In the genomic region with DNA sequence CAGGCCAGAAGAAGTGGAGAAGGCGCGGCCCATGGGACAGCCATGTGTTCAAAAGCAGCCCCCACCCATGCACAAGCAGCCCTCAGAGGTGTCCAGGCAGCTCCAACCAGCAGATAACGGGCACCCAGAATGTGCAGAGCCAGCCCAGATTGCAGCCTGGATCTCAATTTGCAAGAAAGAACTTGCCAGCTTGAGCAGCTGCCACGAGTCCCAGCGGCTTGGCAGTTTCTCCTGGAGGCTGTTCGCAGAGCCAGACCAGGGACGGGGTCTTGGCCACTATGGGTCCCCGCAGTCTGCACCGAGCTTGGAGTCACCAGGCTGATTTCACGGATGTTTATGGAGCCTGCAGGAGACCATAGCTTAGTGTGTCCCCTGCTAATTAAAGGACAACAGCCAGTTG, we compare ENCODE assay signal across 7 cellular contexts.
A peak's percentile ranks its signal among the peaks of the same experiment; 100 is the strongest.
DNase-seq lines count a peak whose midpoint lies in the region; FAIRE-seq and TF ChIP-seq lines count a peak whose summit lies in the region.
"Not testable (repeated sequence)": the region's sequence is repeated elsewhere in the genome, so short reads cannot be mapped to it uniquely, and the experiment has no call there.

No MANE protein-coding gene starts in this region.

- H3K4me2 ChIP-seq in H1 (ENCODE audit: insufficient read depth in 1 of 2, low read depth in 2 of 2, low read length in 2 of 2) = not testable (repeated sequence)

- not testable (repeated sequence) for H3K56ac ChIP-seq in H1 (replicated peaks; ENCODE audit: insufficient read length, low read depth, low read length)

- H3K23me2 ChIP-seq in H1 (ENCODE audit: low read depth, low read length) = not testable (repeated sequence)

- not testable (repeated sequence) for H2BK12ac ChIP-seq in H1 (ENCODE audit: low read depth, low read length)

- not testable (repeated sequence) for H2BK120ac ChIP-seq in H1 (replicated peaks; ENCODE audit: low read depth, low read length)

- not testable (repeated sequence) for H3K36me3 ChIP-seq in SJCRH30; H1 (ENCODE audit: control insufficient read depth in 2 of 4, insufficient read depth in 4 of 4, low read length in 3 of 4)

- H4K8ac ChIP-seq in H1 (ENCODE audit: extremely low read depth, insufficient read depth, low read length) = 0 out of 2 replicates have a peak overlapping the region, but pooled peaks have one; percentile 14

- not testable (repeated sequence) for H2BK5ac ChIP-seq in H1 (ENCODE audit: low read depth, low read length)

- TF ChIP-seq POLR2A in H1 (IDR thresholded peaks at IDR 0.05; ENCODE audit: control extremely low read depth in 1 of 2, low read depth in 2 of 2, low read length in 2 of 2) = not testable (repeated sequence)

- intact Hi-C loops in head of caudate nucleus (cut with DNase I) = loop anchor here (10.0 kb wide), 1 partner anchor 48 kb away; no protein-coding TSS in a partner anchor
- intact Hi-C loops in posterior cingulate gyrus (cut with DNase I) = loop anchor here (10.0 kb wide), 1 partner anchor 48 kb away; no protein-coding TSS in a partner anchor

- not testable (repeated sequence) for H2AK5ac ChIP-seq in H1 (ENCODE audit: low read depth, low read length)

- H3K18ac ChIP-seq in H1 (ENCODE audit: extremely low read depth, low read length) = not testable (repeated sequence)

- H4K91ac ChIP-seq in H1 (replicated peaks; ENCODE audit: insufficient read length, low read length) = not testable (repeated sequence)

- H3K9me3 ChIP-seq in SJCRH30 (replicated peaks); H1 (ENCODE audit: insufficient read depth in 2 of 2, low read depth in 1 of 2, low read length in 1 of 2): not testable (repeated sequence)

- not testable (repeated sequence) for H4K5ac ChIP-seq in H1 (ENCODE audit: insufficient read length, low read depth, low read length)

- not testable (repeated sequence) for H3K23ac ChIP-seq in H1 (ENCODE audit: insufficient read length)

- not testable (repeated sequence) for H3K14ac ChIP-seq in H1 (ENCODE audit: insufficient read length)

- H3K4ac ChIP-seq in H1 (replicated peaks; ENCODE audit: insufficient read length, low read depth, low read length) = not testable (repeated sequence)

- H4K20me1 ChIP-seq in H1 (replicated peaks in 1 of 2; ENCODE audit: control insufficient read depth in 1 of 2, insufficient read depth in 2 of 2, low read length in 2 of 2) = not testable (repeated sequence)

- not testable (repeated sequence) for H2BK20ac ChIP-seq in H1 (ENCODE audit: low read length)

- H3K9ac ChIP-seq in H1 (replicated peaks in 1 of 4; ENCODE audit: extremely low read depth in 1 of 4, low read depth in 3 of 4, low read length in 3 of 4) = not testable (repeated sequence)

- H2AFZ ChIP-seq in H1 (ENCODE audit: low read length) = not testable (repeated sequence)

- whole genome bisulfite sequencing in H1 (ENCODE audit: extremely low coverage in 1 of 2, insufficient coverage in 1 of 2, insufficient read length in 1 of 2, insufficient replicate concordance in 2 of 2, low coverage in 1 of 2, low lambda C conversion rate in 2 of 2, missing lambda C conversion rate in 1 of 2), 2 experiments = 86% methylated on average over 10 of the region's 10 CpGs; no CpG with 5 or more reads in 1 of the 2 experiments

- CTCF ChIA-PET in H1 (lab: Charles Lee; ENCODE audit: partially characterized antibody) = interaction anchor here (1.4 kb wide), 1 partner anchor 132 kb away, joined by 3 read pairs; no protein-coding TSS in a partner anchor

- TF ChIP-seq RAD21 in H1 (IDR thresholded peaks at IDR 0.05 in 1 of 2, conservative IDR thresholded peaks at IDR 0.05 in 1 of 2; ENCODE audit: low read depth in 2 of 2, low read length in 2 of 2) = not testable (repeated sequence)

- peak; percentile 68 for DNase-seq in DMS 273 treated with DMSO at 0.1 percent for 48 hours (lab: John Stamatoyannopoulos, UW)
- DNase-seq in NCI-H446 (lab: John Stamatoyannopoulos, UW) = peak; percentile 57 to 91
- DNase-seq in SJCRH30 = peak; percentile 91 to 95
- DNase-seq in H1 (ENCODE audit: low read depth in 1 of 2, low spot score in 2 of 2) = not testable (repeated sequence)
- peak in 35 of 42 donors; percentile 8 to 67 (median 35) for DNase-seq in head of caudate nucleus
- DNase-seq in medulla oblongata (ENCODE audit: extremely low spot score) = peak; percentile 31
- peak in 9 of 10 donors; percentile 25 to 95 (median 64) for DNase-seq in posterior cingulate gyrus

- not testable (repeated sequence) for H3K79me2 ChIP-seq in H1 (ENCODE audit: control insufficient read depth in 1 of 2, insufficient read depth in 2 of 2, low read length in 2 of 2)

- TF ChIP-seq EP300 in H1 (IDR thresholded peaks at IDR 0.05; ENCODE audit: borderline replicate concordance in 1 of 2, low read depth in 2 of 2, low read length in 2 of 2) = not testable (repeated sequence)

- not testable (repeated sequence) for H3K4me3 ChIP-seq in SJCRH30; H1 (ENCODE audit: extremely low read depth in 1 of 4, insufficient read depth in 2 of 4, low read depth in 3 of 4, low read length in 4 of 4)

- H3K79me1 ChIP-seq in H1 (ENCODE audit: low read depth, low read length) = not testable (repeated sequence)

- FAIRE-seq in H1 (lab: Jason Lieb, UNC) = not testable (repeated sequence)

- H2BK15ac ChIP-seq in H1 (ENCODE audit: low read length) = not testable (repeated sequence)

- not testable (repeated sequence) for TF ChIP-seq CTCF in H1 (IDR thresholded peaks at IDR 0.05; ENCODE audit: control extremely low read depth in 1 of 3, insufficient read depth in 1 of 3, low read depth in 1 of 3, low read length in 3 of 3)

- H3K4me1 ChIP-seq in SJCRH30 = peaks cover 55% of the 10 kb centered on the region
- H3K4me1 ChIP-seq in H1 (replicated peaks in 1 of 4; ENCODE audit: control insufficient read depth in 3 of 4, insufficient read depth in 4 of 4, low read length in 3 of 4) = not testable (repeated sequence)

- H3K27ac ChIP-seq in SJCRH30 = peak overlapping the region; percentile 59
- H3K27ac ChIP-seq in H1 (ENCODE audit: low read depth, low read length) = not testable (repeated sequence)

- not testable (repeated sequence) for H3K27me3 ChIP-seq in SJCRH30; H1 (replicated peaks in 1 of 4; ENCODE audit: control insufficient read depth in 3 of 4, extremely low read depth in 1 of 4, insufficient read depth in 3 of 4, low read length in 3 of 4)

- POLR2A ChIA-PET in H1 (lab: Charles Lee; ENCODE audit: partially characterized antibody) = not testable (repeated sequence)
